Comparison of ENCODE assay signal across 8 cellular contexts in the genomic region with DNA sequence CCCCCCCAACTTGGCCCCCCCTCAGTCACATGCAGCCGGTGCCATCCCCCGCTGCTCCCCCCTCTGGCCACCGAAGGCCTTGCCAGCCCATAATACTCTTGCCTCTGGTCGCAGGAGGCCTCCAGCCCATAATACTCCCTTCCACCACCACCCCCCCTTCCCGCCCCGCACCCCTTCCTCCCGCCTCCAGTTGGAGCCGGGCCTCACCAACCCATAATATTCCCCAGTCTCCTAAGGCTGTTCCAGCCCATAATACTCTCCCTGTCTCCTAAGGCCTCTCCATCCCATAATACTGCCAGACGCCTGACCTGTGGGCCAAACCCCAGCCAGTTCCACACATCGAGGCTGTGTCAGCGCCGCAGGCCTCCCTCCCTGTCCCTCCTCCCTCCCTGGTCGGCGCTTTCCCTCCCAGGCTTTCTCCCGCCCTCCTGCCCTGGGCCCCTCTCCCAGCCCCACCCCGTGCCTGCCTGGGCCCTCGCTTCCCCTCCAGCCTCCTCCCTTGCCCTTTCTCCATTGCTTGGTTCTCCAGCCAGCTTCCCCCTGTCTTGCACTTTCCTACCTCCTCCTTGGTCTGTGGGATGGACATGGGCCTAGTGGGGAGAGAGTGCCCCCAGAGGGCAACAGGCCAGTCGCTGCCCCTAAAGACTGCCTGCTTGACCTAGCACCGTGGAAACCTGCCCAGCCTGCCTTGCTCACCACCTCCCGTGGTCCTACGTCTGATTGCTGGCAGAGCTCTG. TPM values are rescaled to one million over a fixed set of nuclear protein-coding genes. Genes with fewer than 3 reads are reported as not detected.
A peak's percentile ranks its signal among the peaks of the same experiment; 100 is the strongest.
DNase-seq lines count a peak whose midpoint lies in the region; ATAC-seq, FAIRE-seq and TF ChIP-seq lines count a peak whose summit lies in the region.

No MANE protein-coding gene starts in this region.

- H3K27me3 Mint-ChIP-seq in immature natural killer cell (ENCODE audit: low read depth in 3 of 3) = peaks cover 7 to 19% (median 13%) of the 10 kb centered on the region in 3 donors

- TF ChIP-seq CTCF in A549 (IDR thresholded peaks at IDR 0.05) (peak; percentile 4; the same call in 1 of the 3 replicates), GM12873 (IDR thresholded peaks at IDR 0.05; ENCODE audit: insufficient read depth, low read depth, low read length, missing control alignments) (peak; percentile 36), sigmoid colon (IDR thresholded peaks at IDR 0.05) (no peak)

- H3K4me1 ChIP-seq in A549 = peaks cover 22% of the 10 kb centered on the region
- peaks cover 0 to 39% (median 36%) of the 10 kb centered on the region in 4 donors for H3K4me1 ChIP-seq in sigmoid colon

- TF ChIP-seq POLR2A in A549 (IDR thresholded peaks at IDR 0.05; ENCODE audit: low read length) (no peak), sigmoid colon (IDR thresholded peaks at IDR 0.05) (no peak)

- peaks cover 45 to 49% of the 10 kb centered on the region in 2 donors for H3K4me1 Mint-ChIP-seq in immature natural killer cell

- peak; percentile 68 to 90 for DNase-seq in A549 (ENCODE audit: low read depth in 1 of 2, low spot score in 1 of 2)
- DNase-seq in NCI-H146 treated with DMSO at 0.1 percent for 48 hours (lab: John Stamatoyannopoulos, UW; ENCODE audit: unreplicated experiment) = peak; percentile 99
- peak; percentile 100 for DNase-seq in SW480 (ENCODE audit: low spot score)
- peak; percentile 92 for DNase-seq in cerebellum (ENCODE audit: low spot score)
- DNase-seq in immature natural killer cell = peak; percentile 79 to 86 (median 84)
- peak; percentile 98 for DNase-seq in sigmoid colon

- H3K9me3 Mint-ChIP-seq in immature natural killer cell = no peaks in the 10 kb centered on the region

- H3K9me3 ChIP-seq in A549 (no peaks in the 10 kb centered on the region), sigmoid colon (no peaks in the 10 kb centered on the region)

- 36% methylated on average over 14 of the region's 21 CpGs for WGBS in A549 (ENCODE audit: missing lambda C conversion rate)
- 5 to 15% methylated on average over 21 of the region's 21 CpGs for WGBS in sigmoid colon, 2 donors

- POLR2A ChIA-PET in A549 (lab: Yijun Ruan, JAX) = interaction anchor here (0.7 to 1.2 kb wide), 2 partner anchors 75 to 138 kb away, joined by 3 to 7 read pairs; partner anchors contain the start of gene ZNF384

- no peak for FAIRE-seq in A549 (lab: Jason Lieb, UNC)

- H3K27ac ChIP-seq in A549 (peak overlapping the region; percentile 54 to 84), sigmoid colon (peak overlapping the region; percentile 87 to 96 (median 94))

- no peaks in the 10 kb centered on the region for H3K27me3 ChIP-seq in sigmoid colon

- no peak overlapping the region for H3K4me3 ChIP-seq in A549
- H3K4me3 ChIP-seq in sigmoid colon = peak overlapping the region in 1 of 4 donors; percentile 19

- peak overlapping the region; percentile 51 to 73 (median 64) for H3K4me3 Mint-ChIP-seq in immature natural killer cell

- H3K36me3 ChIP-seq in sigmoid colon = no peaks in the 10 kb centered on the region

- CTCF ChIA-PET in A549 (lab: Yijun Ruan, JAX) = interaction anchor here (1.0 to 2.5 kb wide), 11 partner anchors 11 to 211 kb away, joined by 3 to 8 read pairs (median 5); partner anchors contain the start of gene MLF2

- TF ChIP-seq EP300 in A549 (IDR thresholded peaks at IDR 0.05) (no peak), sigmoid colon (IDR thresholded peaks at IDR 0.05) (no peak)

- H3K27ac Mint-ChIP-seq in immature natural killer cell = peak overlapping the region; percentile 84 to 97 (median 91)

- ATAC-seq in A549 (peak; percentile 58 to 81), HG02763 (IDR thresholded peaks at IDR 0.05; ENCODE audit: unreplicated experiment) (no peak)

- H3K4me2 ChIP-seq in A549 = peak overlapping the region; percentile 64

- peaks cover under 1 to 3% (median under 1%) of the 10 kb centered on the region in 3 donors for H3K36me3 Mint-ChIP-seq in immature natural killer cell

- TF ChIP-seq RAD21 in A549 (conservative IDR thresholded peaks at IDR 0.05 in 1 of 2, IDR thresholded peaks at IDR 0.05 in 1 of 2) = no peak

- intact Hi-C loops in sigmoid colon (cut with DNase I) = loop anchor here (1.0 to 5.0 kb wide), 3 partner anchors 75 to 165 kb away; partner anchors contain the start of genes PTMS and ZNF384

TF ChIP-seq in A549, 52 proteins besides CTCF, POLR2A, EP300 and RAD21 (continues in another document):
- TF ChIP-seq, protein P1, sequence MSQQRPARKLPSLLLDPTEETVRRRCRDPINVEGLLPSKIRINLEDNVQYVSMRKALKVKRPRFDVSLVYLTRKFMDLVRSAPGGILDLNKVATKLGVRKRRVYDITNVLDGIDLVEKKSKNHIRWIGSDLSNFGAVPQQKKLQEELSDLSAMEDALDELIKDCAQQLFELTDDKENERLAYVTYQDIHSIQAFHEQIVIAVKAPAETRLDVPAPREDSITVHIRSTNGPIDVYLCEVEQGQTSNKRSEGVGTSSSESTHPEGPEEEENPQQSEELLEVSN (IDR thresholded peaks at IDR 0.05; ENCODE audit: borderline replicate concordance, low read depth) = 0 out of 2 replicates have a peak, but pooled peaks have one; percentile 26
- TF ChIP-seq ZC3H11A (IDR thresholded peaks at IDR 0.05) (no peak), FOXS1 (CRISPR knock-in tag; IDR thresholded peaks at IDR 0.05) (0 out of 2 replicates have a peak, but pooled peaks have one; percentile 18), HOXB5 (CRISPR knock-in tag; IDR thresholded peaks at IDR 0.05) (peak; percentile 75; the same call in 1 of the 2 replicates)
- TF ChIP-seq, protein P2, sequence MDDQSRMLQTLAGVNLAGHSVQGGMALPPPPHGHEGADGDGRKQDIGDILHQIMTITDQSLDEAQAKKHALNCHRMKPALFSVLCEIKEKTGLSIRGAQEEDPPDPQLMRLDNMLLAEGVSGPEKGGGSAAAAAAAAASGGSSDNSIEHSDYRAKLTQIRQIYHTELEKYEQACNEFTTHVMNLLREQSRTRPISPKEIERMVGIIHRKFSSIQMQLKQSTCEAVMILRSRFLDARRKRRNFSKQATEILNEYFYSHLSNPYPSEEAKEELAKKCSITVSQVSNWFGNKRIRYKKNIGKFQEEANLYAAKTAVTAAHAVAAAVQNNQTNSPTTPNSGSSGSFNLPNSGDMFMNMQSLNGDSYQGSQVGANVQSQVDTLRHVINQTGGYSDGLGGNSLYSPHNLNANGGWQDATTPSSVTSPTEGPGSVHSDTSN (IDR thresholded peaks at IDR 0.05) = no peak

RNA-seq across cellular contexts. Expression of gene CHD4, which starts 6.8 kb away (rescaled TPM):
- polyA plus RNA-seq in A549 (2011; rRNA removed) (53.7 and 99.3 TPM in 2 replicates), A549 (2017; fragmentation: RNase III; extraction: RNeasy Plus Mini Kit Qiagen cat#74134 plus additional on column Dnase treatment) (83.4 to 87.8 TPM (median 84.8 TPM) in 3 replicates), immature natural killer cell (10 to 100 TPM; 13.6 to 59.5 (median 20.7) TPM), sigmoid colon (100 to 1,000 TPM in 1 of 3 donors, 10 to 100 TPM in 2; 49.2 to 113 (median 53.6) TPM)
- polyA plus RNA-seq in A549 (2012; cell fraction: cytosol; rRNA removed) = 49.8 and 54.8 TPM in 2 replicates
- polyA plus RNA-seq in A549 (2012; cell fraction: nucleus; rRNA removed) = 130 and 190 TPM in 2 replicates
- 170 and 183 TPM in 2 replicates for polyA minus RNA-seq in A549 (2011; rRNA and poly(A)+ RNA removed)
- total RNA-seq in cerebellum (176 TPM), sigmoid colon (100 to 1,000 TPM; 204 to 254 (median 217) TPM)

RNA-seq across cellular contexts. Expression of gene LPAR5, which starts 21.8 kb away (rescaled TPM):
- polyA plus RNA-seq in A549 (2011; rRNA removed) = 0.74 and 0.97 TPM in 2 replicates
- polyA plus RNA-seq in A549 (2012; cell fraction: cytosol; rRNA removed) = 0.98 and 1.5 TPM in 2 replicates
- polyA plus RNA-seq in A549 (2012; cell fraction: nucleus; rRNA removed) = 2.1 TPM in 2 replicates
- 0.29 to 0.66 TPM (median 0.58 TPM) in 3 replicates for polyA plus RNA-seq in A549 (2017; fragmentation: RNase III; extraction: RNeasy Plus Mini Kit Qiagen cat#74134 plus additional on column Dnase treatment)
- polyA minus RNA-seq in A549 (2011; rRNA and poly(A)+ RNA removed) = 0.68 and 1.1 TPM in 2 replicates
- total RNA-seq in cerebellum = 0.82 TPM
- polyA plus RNA-seq in immature natural killer cell = 10 to 100 TPM in 2 of 3 donors, 1 to 10 TPM in 1; 9.6 to 36.1 (median 11.6) TPM
- 1 to 10 TPM in 2 of 4 donors, under 1 TPM in 2; 0.27 to 1.5 (median 0.67) TPM for total RNA-seq in sigmoid colon
- polyA plus RNA-seq in sigmoid colon = 10 to 100 TPM in 1 of 3 donors, 1 to 10 TPM in 2; 4.2 to 16.5 (median 6.0) TPM

RNA-seq across cellular contexts. Expression of gene ACRBP, which starts 33.3 kb away (rescaled TPM):
- 0.70 and 1.4 TPM in 2 replicates for polyA plus RNA-seq in A549 (2011; rRNA removed)
- polyA plus RNA-seq in A549 (2012; cell fraction: cytosol; rRNA removed) = 0.34 TPM in 2 replicates
- 2.7 and 3.5 TPM in 2 replicates for polyA plus RNA-seq in A549 (2012; cell fraction: nucleus; rRNA removed)
- 0.28 to 0.36 TPM (median 0.34 TPM) in 3 replicates for polyA plus RNA-seq in A549 (2017; fragmentation: RNase III; extraction: RNeasy Plus Mini Kit Qiagen cat#74134 plus additional on column Dnase treatment)
- polyA minus RNA-seq in A549 (2011; rRNA and poly(A)+ RNA removed) = 0.95 and 2.0 TPM in 2 replicates
- total RNA-seq in cerebellum = 1.7 TPM
- polyA plus RNA-seq in immature natural killer cell = 10 to 100 TPM in 1 of 3 donors, 1 to 10 TPM in 1, not detected in 1; 4.2 to 10.2 TPM
- total RNA-seq in sigmoid colon = 1 to 10 TPM; 1.2 to 3.9 (median 1.6) TPM
- 1 to 10 TPM in 2 of 3 donors, not detected in 1; 2.3 to 3.1 TPM for polyA plus RNA-seq in sigmoid colon

RNA-seq across cellular contexts. Expression of gene NOP2, which starts 45.9 kb away (rescaled TPM):
- polyA plus RNA-seq in A549 (2011; rRNA removed) (162 and 176 TPM in 2 replicates), A549 (2017; fragmentation: RNase III; extraction: RNeasy Plus Mini Kit Qiagen cat#74134 plus additional on column Dnase treatment) (100 to 108 TPM (median 104 TPM) in 3 replicates), immature natural killer cell (10 to 100 TPM; 11.3 to 30.8 (median 18.0) TPM), sigmoid colon (10 to 100 TPM in 1 of 3 donors, 1 to 10 TPM in 2; 6.2 to 39.2 (median 7.8) TPM)
- polyA plus RNA-seq in A549 (2012; cell fraction: cytosol; rRNA removed) = 82.7 and 85.6 TPM in 2 replicates
- 293 and 335 TPM in 2 replicates for polyA plus RNA-seq in A549 (2012; cell fraction: nucleus; rRNA removed)
- 90.2 and 92.1 TPM in 2 replicates for polyA minus RNA-seq in A549 (2011; rRNA and poly(A)+ RNA removed)
- total RNA-seq in cerebellum (10.3 TPM), sigmoid colon (10 to 100 TPM in 3 of 4 donors, 1 to 10 TPM in 1; 6.1 to 30.1 (median 23.2) TPM)

RNA-seq across cellular contexts. Expression of gene ING4, which starts 49.0 kb away (rescaled TPM):
- 36.5 and 41.3 TPM in 2 replicates for polyA plus RNA-seq in A549 (2011; rRNA removed)
- polyA plus RNA-seq in A549 (2012; cell fraction: cytosol; rRNA removed) = 12.5 and 15.3 TPM in 2 replicates
- 25.8 and 45.8 TPM in 2 replicates for polyA plus RNA-seq in A549 (2012; cell fraction: nucleus; rRNA removed)
- 15.3 to 19.5 TPM (median 18.8 TPM) in 3 replicates for polyA plus RNA-seq in A549 (2017; fragmentation: RNase III; extraction: RNeasy Plus Mini Kit Qiagen cat#74134 plus additional on column Dnase treatment)
- polyA minus RNA-seq in A549 (2011; rRNA and poly(A)+ RNA removed) = 11.0 and 14.1 TPM in 2 replicates
- total RNA-seq in cerebellum = 53.1 TPM
- 100 to 1,000 TPM in 1 of 3 donors, 10 to 100 TPM in 2; 60.7 to 156 (median 93.9) TPM for polyA plus RNA-seq in immature natural killer cell
- total RNA-seq in sigmoid colon = 10 to 100 TPM; 52.8 to 85.9 (median 63.4) TPM
- polyA plus RNA-seq in sigmoid colon = 10 to 100 TPM; 37.8 to 59.5 (median 42.5) TPM

Comparison
In these comparisons a context has a peak if more than half of its experiments do, and no peak if none do; other contexts are left out.
1. CTCF ChIP-seq: peak in A549 (single experiment) and GM12873 (single experiment); none in sigmoid colon (0 of 4).
2. Peak in every context shown above with its lines, with median percentiles within 50 percentile points of each other: DNase-seq.